Comparison of ENCODE assay signal across 8 cellular contexts in the genomic region with DNA sequence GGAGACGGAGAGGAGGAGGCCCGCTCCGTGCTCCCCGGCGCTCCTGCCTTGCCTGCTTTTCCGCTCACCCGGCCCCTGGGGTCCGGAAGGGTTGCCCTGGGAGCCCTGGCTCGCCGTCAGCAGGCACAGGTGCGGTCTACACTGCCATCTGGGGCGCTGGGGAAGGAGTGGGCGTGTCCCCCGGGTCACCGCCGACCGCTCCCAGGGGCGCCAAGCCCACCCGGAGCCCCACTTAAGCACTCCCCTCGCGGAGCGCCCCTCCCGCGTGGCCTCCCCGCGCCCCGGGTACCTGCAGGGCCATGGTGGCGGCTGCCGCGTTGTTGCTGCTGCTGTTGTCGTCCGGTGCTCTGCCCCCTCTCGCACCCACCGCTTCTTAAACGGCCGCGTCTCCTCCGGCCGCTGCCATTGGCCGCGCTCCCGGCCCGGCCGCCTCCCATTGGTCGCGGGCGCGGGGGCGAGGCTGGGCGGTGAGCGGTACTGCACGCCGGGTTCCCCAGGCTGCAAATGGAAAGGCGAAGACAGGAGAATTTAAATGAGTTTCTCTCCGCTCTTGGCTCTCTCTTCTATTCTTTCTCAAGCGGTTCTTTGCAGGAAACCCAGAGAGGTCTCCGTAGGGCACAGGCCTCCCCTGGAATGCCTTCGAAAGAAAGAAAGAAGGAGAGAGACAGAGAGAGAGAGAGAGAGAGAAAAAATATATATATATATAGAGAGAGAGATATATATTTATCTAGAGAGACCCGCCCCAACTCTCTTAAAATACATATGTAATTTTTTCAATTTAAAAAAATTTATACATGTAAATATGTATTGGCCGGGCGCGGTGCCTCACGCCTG. TPM values are rescaled to one million over a fixed set of nuclear protein-coding genes. Genes with fewer than 3 reads are reported as not detected.
DNase-seq lines count a peak whose midpoint lies in the region; ATAC-seq and TF ChIP-seq lines count a peak whose summit lies in the region.

Gene ACBD7 (minus strand): TSS at position 349 of the 834 bp plus-strand sequence. CDS start 48 bp downstream, at position 301.

- H3K9me3 ChIP-seq in Peyer's patch: no peaks in the 10 kb centered on the region

- TF ChIP-seq POLR2A in Peyer's patch (IDR thresholded peaks at IDR 0.05): no peak

- no peaks in the 10 kb centered on the region for H3K9me3 Mint-ChIP-seq in IgD-negative memory B cell
- H3K9me3 Mint-ChIP-seq in natural killer cell treated with Interleukin-12 subunit alpha and Interleukin-12 subunit beta and Interleukin-15 and Interleukin-18, amount 100 ng/mL, for 72 hours: no peaks in the 10 kb centered on the region

- H3K27me3 ChIP-seq in Peyer's patch: no peaks in the 10 kb centered on the region

- H3K36me3 ChIP-seq in Peyer's patch: no peaks in the 10 kb centered on the region

- peak within 1 kb of the TSS; percentile 38 to 63 (median 61) for H3K4me3 ChIP-seq in Peyer's patch

- peak within 1 kb of the TSS in 1 of 3 donors; percentile 5 for H3K27ac Mint-ChIP-seq in IgD-negative memory B cell
- no peak within 1 kb of the TSS for H3K27ac Mint-ChIP-seq in natural killer cell treated with Interleukin-12 subunit alpha and Interleukin-12 subunit beta and Interleukin-15 and Interleukin-18, amount 100 ng/mL, for 72 hours

- peak; percentile 18 to 70 (median 59) for TF ChIP-seq CTCF in Peyer's patch (IDR thresholded peaks at IDR 0.05)

- H3K27ac ChIP-seq in Peyer's patch: peak within 1 kb of the TSS in 1 of 4 donors; percentile 50

- H3K4me1 Mint-ChIP-seq in IgD-negative memory B cell: peaks cover 0 to 7% (median 3%) of the 10 kb centered on the region in 3 donors
- H3K4me1 Mint-ChIP-seq in natural killer cell treated with Interleukin-12 subunit alpha and Interleukin-12 subunit beta and Interleukin-15 and Interleukin-18, amount 100 ng/mL, for 72 hours (ENCODE audit: low read depth in 2 of 2): peaks cover 0 to 2% of the 10 kb centered on the region in 2 donors

- ATAC-seq in GM21529 (IDR thresholded peaks at IDR 0.05; ENCODE audit: unreplicated experiment): peak; percentile 99
- peak; percentile 100 for ATAC-seq in natural killer cell treated with Interleukin-12 subunit alpha and Interleukin-12 subunit beta and Interleukin-15 and Interleukin-18, amount 100 ng/mL, for 72 hours

- DNase-seq in DMS153 treated with DMSO at 0.1 percent for 48 hours (lab: John Stamatoyannopoulos, UW; ENCODE audit: unreplicated experiment) (peak; percentile 33), Peyer's patch (peak; percentile 81 to 89 (median 86)), activated T-helper 1 cell treated with Interleukin-2 at 50 U/mL for 16 hours (ENCODE audit: low read depth) (peak; percentile 72), fibroblast of peridontal ligament (ENCODE audit: extremely low read depth) (peak; percentile 54)
- DNase-seq in natural killer cell treated with Interleukin-12 subunit alpha and Interleukin-12 subunit beta and Interleukin-15 and Interleukin-18, amount 100 ng/mL, for 72 hours (ENCODE audit: low spot score): peak; percentile 88
- DNase-seq in stimulated activated naive CD4-positive, alpha-beta T cell (lab: John Stamatoyannopoulos, UW): peak; percentile 61 to 79 (median 72)

- peaks cover 0 to 5% (median 0%) of the 10 kb centered on the region in 4 donors for H3K4me1 ChIP-seq in Peyer's patch

- H3K27me3 Mint-ChIP-seq in IgD-negative memory B cell: no peaks in the 10 kb centered on the region
- H3K27me3 Mint-ChIP-seq in natural killer cell treated with Interleukin-12 subunit alpha and Interleukin-12 subunit beta and Interleukin-15 and Interleukin-18, amount 100 ng/mL, for 72 hours: peaks cover 0 to 14% of the 10 kb centered on the region in 2 donors

- peak within 1 kb of the TSS; percentile 62 to 90 (median 83) for H3K4me3 Mint-ChIP-seq in IgD-negative memory B cell
- H3K4me3 Mint-ChIP-seq in natural killer cell treated with Interleukin-12 subunit alpha and Interleukin-12 subunit beta and Interleukin-15 and Interleukin-18, amount 100 ng/mL, for 72 hours: peak within 1 kb of the TSS; percentile 69

- H3K36me3 Mint-ChIP-seq in IgD-negative memory B cell: peaks cover 2% of the 10 kb centered on the region
- no peaks in the 10 kb centered on the region for H3K36me3 Mint-ChIP-seq in natural killer cell treated with Interleukin-12 subunit alpha and Interleukin-12 subunit beta and Interleukin-15 and Interleukin-18, amount 100 ng/mL, for 72 hours

RNA-seq across cellular contexts. Expression of gene ACBD7, which starts in this region (rescaled TPM):
- not detected for polyA plus RNA-seq in IgD-negative memory B cell
- total RNA-seq in Peyer's patch: 1 to 10 TPM in 1 of 4 donors, under 1 TPM in 1, not detected in 2; 0.70 to 1.1 TPM
- under 1 TPM; 0.90 to 0.98 TPM for total RNA-seq in natural killer cell treated with Interleukin-12 subunit alpha and Interleukin-12 subunit beta and Interleukin-15 and Interleukin-18, amount 100 ng/mL, for 72 hours

Comparison
In these comparisons a context has a peak if more than half of its experiments do, and no peak if none do; other contexts are left out.
1. Peak in DNase-seq and ATAC-seq in natural killer cell treated with Interleukin-12 subunit alpha and Interleukin-12 subunit beta and Interleukin-15 and Interleukin-18, amount 100 ng/mL, for 72 hours; RNA of the gene not detected or under 1 TPM.
2. DNase-seq: peak in every context shown above with its lines; median percentile 88 in natural killer cell treated with Interleukin-12 subunit alpha and Interleukin-12 subunit beta and Interleukin-15 and Interleukin-18, amount 100 ng/mL, for 72 hours; 86 in Peyer's patch; 72 in stimulated activated naive CD4-positive, alpha-beta T cell; 72 in activated T-helper 1 cell treated with Interleukin-2 at 50 U/mL for 16 hours; 54 in fibroblast of peridontal ligament; 33 in DMS153 treated with DMSO at 0.1 percent for 48 hours.